In genomic region chr12:13210543-13211190, GRCh38 we compare ENCODE assay signal across 17 cellular contexts. TPM values are rescaled to one million over a fixed set of nuclear protein-coding genes. Genes with fewer than 3 reads are reported as not detected.
DNase-seq lines count a peak whose midpoint lies in the region; ATAC-seq, FAIRE-seq and TF ChIP-seq lines count a peak whose summit lies in the region.
"Had no signal": no experiment of that assay in that cellular context is flagged by ENCODE, and none has a peak within 500 bp of the region (broad histone marks: within the 10 kb centered on the region; RNA-seq: fewer than 3 reads in every experiment).

No MANE protein-coding gene starts in this region.

- intact Hi-C loops in HCT116 (cut with micrococcal nuclease) = loop anchor here (2.0 kb wide), 1 partner anchor 224 kb away; no protein-coding TSS in a partner anchor
- intact Hi-C loops in PC-9 (cut with micrococcal nuclease; ENCODE audit: unreplicated experiment) = loop anchor here (5.0 kb wide), 1 partner anchor 293 kb away; no protein-coding TSS in a partner anchor
- intact Hi-C loops in endothelial cell of umbilical vein (cut with micrococcal nuclease) = loop anchor here (1.0 to 2.0 kb wide), 2 partner anchors 210 to 422 kb away; partner anchors contain the start of gene HEBP1

- H3K4me1 Mint-ChIP-seq in stimulated activated effector memory CD8-positive, alpha-beta T cell treated with anti-CD3 and anti-CD28 coated beads, Interleukin-12 subunit alpha, Interleukin-12 subunit beta, amount 100 ng/mL, for 72 hours = peaks cover 51% of the 10 kb centered on the region
- peaks cover 46% of the 10 kb centered on the region for H3K4me1 Mint-ChIP-seq in activated naive CD4-positive, alpha-beta T cell treated with anti-CD3 and anti-CD28 coated beads, Interleukin-2, amount 10 ng/mL, durations not matched to agents 7 days and 5 days

- no peak overlapping the region for H2BK15ac ChIP-seq in neuronal stem cell (ENCODE audit: low read length)

- no peaks in the 10 kb centered on the region for H4K20me1 ChIP-seq in HCT116 (ENCODE audit: insufficient read depth)
- H4K20me1 ChIP-seq in PC-9 (ENCODE audit: insufficient read depth) = no peaks in the 10 kb centered on the region
- no peaks in the 10 kb centered on the region for H4K20me1 ChIP-seq in endothelial cell of umbilical vein (replicated peaks; ENCODE audit: control insufficient read depth, extremely low read depth, insufficient read depth, low read length)

- POLR2A ChIA-PET in HCT116 (lab: Charles Lee) = interaction anchor here (1.8 to 1.9 kb wide), 2 partner anchors 109 to 111 kb away, joined by 3 to 11 read pairs; no protein-coding TSS in a partner anchor
- POLR2A ChIA-PET in PC-9 (lab: Charles Lee; ENCODE audit: unreplicated experiment) = interaction anchor here (0.5 to 1.5 kb wide), 3 partner anchors 13 to 319 kb away, joined by 3 to 4 read pairs (median 3); partner anchors contain the start of genes EMP1 and GPRC5A
- POLR2A ChIA-PET in endothelial cell of umbilical vein (lab: Charles Lee) = interaction anchor here (0.9 to 1.7 kb wide), 2 partner anchors 10 to 112 kb away, joined by 3 to 5 read pairs; no protein-coding TSS in a partner anchor

- dilution Hi-C loops in endothelial cell of umbilical vein (cut with MboI; ENCODE audit: extremely low pct_ligation_motif_present, low sequenced_read_pairs) = loop anchor here (10.0 kb wide), 1 partner anchor 226 kb away; no protein-coding TSS in a partner anchor

- RAD21 ChIA-PET in HCT116 (lab: Charles Lee; ENCODE audit: low non-redundant PET in 1 of 2, low total read pairs in 2 of 2, uncharacterized antibody in 2 of 2, unreplicated experiment in 2 of 2) = interaction anchor here in 1 of 2 experiments (0.7 to 1.9 kb wide), 3 partner anchors 109 to 812 kb away, joined by 4 to 14 read pairs (median 4); no protein-coding TSS in a partner anchor

- no peak overlapping the region for H2BK12ac ChIP-seq in neuronal stem cell (ENCODE audit: low read length)

- H2BK5ac ChIP-seq in neuronal stem cell (ENCODE audit: low read length) = no peak overlapping the region

- H3K9me3 ChIP-seq in HCT116 (ENCODE audit: control insufficient read depth in 1 of 2, insufficient read depth in 1 of 2, low read depth in 1 of 2, low read length in 2 of 2) = no peaks in the 10 kb centered on the region
- no peaks in the 10 kb centered on the region for H3K9me3 ChIP-seq in PC-9 (ENCODE audit: insufficient read depth, low read depth)
- no peaks in the 10 kb centered on the region for H3K9me3 ChIP-seq in endothelial cell of umbilical vein (replicated peaks; ENCODE audit: control insufficient read depth, insufficient read depth, low read length)
- no peaks in the 10 kb centered on the region for H3K9me3 ChIP-seq in neuronal stem cell (replicated peaks in 1 of 2; ENCODE audit: control insufficient read depth in 2 of 2, insufficient read depth in 1 of 2, low read depth in 1 of 2, low read length in 2 of 2)
- H3K9me3 ChIP-seq: left lung had no signal

- FAIRE-seq in endothelial cell of umbilical vein (lab: Jason Lieb, UNC) = no peak

- H3K9me2 ChIP-seq in HCT116 (ENCODE audit: insufficient read depth) (no peaks in the 10 kb centered on the region), PC-9 (ENCODE audit: insufficient read depth) (no peaks in the 10 kb centered on the region)

- H3K23ac ChIP-seq in neuronal stem cell (ENCODE audit: low read depth, low read length, poor library complexity) = no peak overlapping the region

- TF ChIP-seq POLR2A in HCT116 (IDR thresholded peaks at IDR 0.05; ENCODE audit: borderline replicate concordance, extremely low read depth, insufficient read depth, insufficient read length) (no peak), endothelial cell of umbilical vein (IDR thresholded peaks at IDR 0.05; ENCODE audit: low read depth, low read length) (peak; percentile 5)

- TF ChIP-seq CTCF in HCT116 (IDR thresholded peaks at IDR 0.05 in 2 of 3, conservative IDR thresholded peaks at IDR 0.05 in 1 of 3; ENCODE audit: borderline replicate concordance in 1 of 3, insufficient read depth in 1 of 3, low read depth in 2 of 3, low read length in 2 of 3) = no peak
- TF ChIP-seq CTCF in PC-9 (conservative IDR thresholded peaks at IDR 0.05) = no peak
- TF ChIP-seq CTCF in endothelial cell of umbilical vein (IDR thresholded peaks at IDR 0.05; ENCODE audit: extremely low read depth in 1 of 2, insufficient read depth in 1 of 2, low read depth in 1 of 2, low read length in 2 of 2) = no peak

- no peak overlapping the region for H3K4me3 Mint-ChIP-seq in stimulated activated effector memory CD8-positive, alpha-beta T cell treated with anti-CD3 and anti-CD28 coated beads, Interleukin-12 subunit alpha, Interleukin-12 subunit beta, amount 100 ng/mL, for 72 hours
- H3K4me3 Mint-ChIP-seq in activated naive CD4-positive, alpha-beta T cell treated with anti-CD3 and anti-CD28 coated beads, Interleukin-2, amount 10 ng/mL, durations not matched to agents 7 days and 5 days = no peak overlapping the region
- H3K4me3 Mint-ChIP-seq: GM23338 had no signal

- peaks cover 23% of the 10 kb centered on the region for H3K27me3 Mint-ChIP-seq in activated naive CD4-positive, alpha-beta T cell treated with anti-CD3 and anti-CD28 coated beads, Interleukin-2, amount 10 ng/mL, durations not matched to agents 7 days and 5 days

- no TSS peak for BruUV-seq in HCT116 (replicated peaks; lab: Mats Ljungman, UMichigan)
- BruUV-seq in PC-9 (replicated peaks; lab: Mats Ljungman, UMichigan) = no TSS peak
- no TSS peak for BruUV-seq in endothelial cell of umbilical vein (replicated peaks; lab: Mats Ljungman, UMichigan)

- H3K18ac ChIP-seq in neuronal stem cell (ENCODE audit: low read length) = no peak overlapping the region

- peak overlapping the region; percentile 68 for H3K4me2 ChIP-seq in HCT116 (ENCODE audit: low read length)
- peak overlapping the region; percentile 98 for H3K4me2 ChIP-seq in PC-9
- peak overlapping the region; percentile 25 for H3K4me2 ChIP-seq in endothelial cell of umbilical vein (ENCODE audit: insufficient read depth, low read length)
- H3K4me2 ChIP-seq in neuronal stem cell (ENCODE audit: insufficient read depth, low read length, poor library complexity, severe bottlenecking) = no peak overlapping the region
- H3K4me2 ChIP-seq: GM23338 had no signal

- H2BK120ac ChIP-seq in neuronal stem cell (ENCODE audit: low read depth, low read length) = no peak overlapping the region

- peak overlapping the region; percentile 27 for H3K27ac Mint-ChIP-seq in stimulated activated effector memory CD8-positive, alpha-beta T cell treated with anti-CD3 and anti-CD28 coated beads, Interleukin-12 subunit alpha, Interleukin-12 subunit beta, amount 100 ng/mL, for 72 hours
- H3K27ac Mint-ChIP-seq in activated naive CD4-positive, alpha-beta T cell treated with anti-CD3 and anti-CD28 coated beads, Interleukin-2, amount 10 ng/mL, durations not matched to agents 7 days and 5 days = no peak overlapping the region
- H3K27ac Mint-ChIP-seq: activated T-helper 2 cell treated with anti-CD3 and anti-CD28 coated beads, Interferon-gamma antibody, Interleukin-2, Interleukin-4, amounts not matched to agents 10 μg/mL and 5 μg/mL and 100 μg/mL, durations not matched to agents 14 hours and 24 hours and 36 hours; GM23338 had no signal

- whole genome bisulfite sequencing in neuronal stem cell (ENCODE audit: extremely low coverage in 2 of 2, insufficient read length in 2 of 2, insufficient replicate concordance in 1 of 2), 2 donors = no CpG with 5 or more reads among the region's 3 CpGs

- TF ChIP-seq RAD21 in HCT116 (IDR thresholded peaks at IDR 0.05; ENCODE audit: low read depth) = no peak; the same call in 1 of the 2 replicates

- H3K79me2 ChIP-seq in HCT116 (ENCODE audit: insufficient read depth, low read length) (peaks cover 71% of the 10 kb centered on the region), PC-9 (ENCODE audit: low read depth) (peaks cover 77% of the 10 kb centered on the region), endothelial cell of umbilical vein (ENCODE audit: control insufficient read depth, insufficient read depth, low read length) (peaks cover 71% of the 10 kb centered on the region)
- H3K79me2 ChIP-seq: parathyroid adenoma had no signal

- H4K8ac ChIP-seq in neuronal stem cell (ENCODE audit: low read depth, low read length) = no peak overlapping the region

- CTCF ChIA-PET in HCT116 (lab: Charles Lee) = interaction anchor here (0.7 to 3.8 kb wide), 12 partner anchors 8 to 731 kb away, joined by 3 to 27 read pairs (median 4); no protein-coding TSS in a partner anchor
- CTCF ChIA-PET in PC-9 (lab: Charles Lee) = interaction anchor here (0.5 to 1.8 kb wide), 8 partner anchors 10 to 117 kb away, joined by 3 to 10 read pairs (median 4); partner anchors contain the start of gene EMP1
- CTCF ChIA-PET in endothelial cell of umbilical vein (lab: Charles Lee) = interaction anchor here (0.7 to 9.3 kb wide), 20 partner anchors 8 to 423 kb away, joined by 3 to 159 read pairs (median 13); partner anchors contain the start of genes EMP1, FAM234B and GSG1
- CTCF ChIA-PET in activated naive CD4-positive, alpha-beta T cell treated with anti-CD3 and anti-CD28 coated beads, Interleukin-2, amount 10 ng/mL, durations not matched to agents 7 days and 5 days (lab: Charles Lee) = interaction anchor here (1.1 to 10.1 kb wide), 11 partner anchors 9 to 423 kb away, joined by 3 to 116 read pairs (median 13); partner anchors contain the start of genes FAM234B and GSG1

- H3K79me1 ChIP-seq in neuronal stem cell (ENCODE audit: low read depth, low read length) = no peaks in the 10 kb centered on the region

- H3K36me3 ChIP-seq in HCT116 (ENCODE audit: control insufficient read depth in 1 of 2, insufficient read depth in 2 of 2, low read length in 2 of 2) (peaks cover 0 to 31% of the 10 kb centered on the region in 2 experiments; a peak in 2 of 4 replicates), PC-9 (ENCODE audit: low read depth) (peaks cover 82% of the 10 kb centered on the region), endothelial cell of umbilical vein (ENCODE audit: control insufficient read depth in 2 of 2, extremely low read depth in 1 of 2, insufficient read depth in 2 of 2, low read length in 2 of 2) (peaks cover 31 to 33% of the 10 kb centered on the region in 2 experiments), neuronal stem cell (replicated peaks in 1 of 2; ENCODE audit: control insufficient read depth in 2 of 2, insufficient read depth in 2 of 2, low read length in 2 of 2) (no peaks in the 10 kb centered on the region)

- H3K4ac ChIP-seq in neuronal stem cell (ENCODE audit: low read length) = no peak overlapping the region

- H3K9ac ChIP-seq in HCT116 (ENCODE audit: low read length) = peak overlapping the region; percentile 40
- peak overlapping the region; percentile 4 for H3K9ac ChIP-seq in endothelial cell of umbilical vein (replicated peaks; ENCODE audit: extremely low read depth, insufficient read depth, low read length)
- no peak overlapping the region for H3K9ac ChIP-seq in neuronal stem cell (ENCODE audit: low read depth, low read length, poor library complexity)
- H3K9ac ChIP-seq: parathyroid adenoma had no signal

- H2AK5ac ChIP-seq in neuronal stem cell (ENCODE audit: low read depth, low read length) = no peak overlapping the region

- H3F3A ChIP-seq in PC-9 (ENCODE audit: insufficient read depth, low read depth) = peaks cover 76% of the 10 kb centered on the region

- H3K4me1 ChIP-seq in HCT116 (ENCODE audit: control insufficient read depth in 1 of 2, insufficient read depth in 2 of 2, low read length in 2 of 2) (peaks cover 46 to 66% of the 10 kb centered on the region in 2 experiments), PC-9 (replicated peaks; ENCODE audit: insufficient read depth) (peaks cover 60% of the 10 kb centered on the region), endothelial cell of umbilical vein (ENCODE audit: control insufficient read depth, extremely low read depth, insufficient read depth, low read length) (peaks cover 61% of the 10 kb centered on the region), neuronal stem cell (ENCODE audit: control insufficient read depth in 2 of 2, insufficient read depth in 1 of 2, low read depth in 1 of 2, low read length in 2 of 2) (peaks cover 21 to 41% of the 10 kb centered on the region in 2 donors)
- H3K4me1 ChIP-seq: parathyroid adenoma had no signal

- no peak overlapping the region for H3K14ac ChIP-seq in neuronal stem cell (ENCODE audit: low read length)

- H3K9me1 ChIP-seq in endothelial cell of umbilical vein (replicated peaks; ENCODE audit: control insufficient read depth, extremely low read depth, insufficient read depth, low read length) = no peaks in the 10 kb centered on the region

- H3K27ac ChIP-seq in HCT116 (ENCODE audit: low read depth, low read length) (no peak overlapping the region), PC-9 (peak overlapping the region; percentile 99), endothelial cell of umbilical vein (ENCODE audit: insufficient read depth, low read depth, low read length) (peak overlapping the region; percentile 97), neuronal stem cell (replicated peaks; ENCODE audit: low read length) (no peak overlapping the region)
- H3K27ac ChIP-seq: foreskin keratinocyte, parathyroid adenoma had no signal

- DNase-seq in HCT116 (ENCODE audit: low read depth, low spot score) = no peak
- no peak for DNase-seq in PC-9
- DNase-seq in endothelial cell of umbilical vein (ENCODE audit: low read depth, low spot score) = peak; percentile 46
- DNase-seq in stimulated activated effector memory CD8-positive, alpha-beta T cell treated with anti-CD3 and anti-CD28 coated beads, Interleukin-12 subunit alpha, Interleukin-12 subunit beta, amount 100 ng/mL, for 72 hours (ENCODE audit: low spot score in 2 of 2) = no peak
- no peak for DNase-seq in midbrain (lab: John Stamatoyannopoulos, UW)
- DNase-seq in neuronal stem cell (ENCODE audit: low spot score) = no peak
- no peak for DNase-seq in activated naive CD4-positive, alpha-beta T cell treated with anti-CD3 and anti-CD28 coated beads, Interleukin-2, amount 10 ng/mL, durations not matched to agents 7 days and 5 days
- DNase-seq: amygdala; DMS 273 treated with DMSO at 0.1 percent for 48 hours; effector memory CD8-positive, alpha-beta T cell; left lung; NCI-H2171; stimulated activated CD4-positive, alpha-beta T cell treated with anti-CD3 and anti-CD28 coated beads, Interleukin-4, amount 100 ng/mL, for 1 hour had no signal

- H3K4me3 ChIP-seq in HCT116 (replicated peaks in 1 of 2; ENCODE audit: low read depth in 1 of 2, low read length in 2 of 2) (no peak overlapping the region), PC-9 (no peak overlapping the region), endothelial cell of umbilical vein (replicated peaks in 1 of 3; ENCODE audit: insufficient read depth in 1 of 3, low read depth in 1 of 3, low read length in 3 of 3) (no peak overlapping the region), neuronal stem cell (ENCODE audit: low read length in 2 of 2) (no peak overlapping the region)
- H3K4me3 ChIP-seq: GM23338, left lung had no signal

- no peak overlapping the region for H4K91ac ChIP-seq in neuronal stem cell (ENCODE audit: low read depth, low read length, poor library complexity)

- H2AFZ ChIP-seq in HCT116 (ENCODE audit: low read depth, low read length, poor library complexity, severe bottlenecking) (no peak overlapping the region), PC-9 (no peak overlapping the region), endothelial cell of umbilical vein (ENCODE audit: low read depth, low read length) (no peak overlapping the region), neuronal stem cell (ENCODE audit: low read length) (no peak overlapping the region)

- H3K27me3 ChIP-seq in HCT116 (ENCODE audit: insufficient read depth, low read length) (no peaks in the 10 kb centered on the region), PC-9 (ENCODE audit: insufficient read depth, low read depth) (no peaks in the 10 kb centered on the region), endothelial cell of umbilical vein (ENCODE audit: control insufficient read depth in 2 of 2, insufficient read depth in 2 of 2, low read length in 2 of 2) (no peaks in the 10 kb centered on the region), neuronal stem cell (ENCODE audit: control insufficient read depth in 3 of 3, insufficient read depth in 3 of 3, low read depth in 1 of 3, low read length in 3 of 3) (no peaks in the 10 kb centered on the region)
- H3K27me3 ChIP-seq: foreskin keratinocyte, left lung had no signal

- peaks cover 34% of the 10 kb centered on the region for H3K36me3 Mint-ChIP-seq in stimulated activated effector memory CD8-positive, alpha-beta T cell treated with anti-CD3 and anti-CD28 coated beads, Interleukin-12 subunit alpha, Interleukin-12 subunit beta, amount 100 ng/mL, for 72 hours
- H3K36me3 Mint-ChIP-seq in activated naive CD4-positive, alpha-beta T cell treated with anti-CD3 and anti-CD28 coated beads, Interleukin-2, amount 10 ng/mL, durations not matched to agents 7 days and 5 days = peaks cover 1% of the 10 kb centered on the region

- no peak for ATAC-seq in HCT116
- ATAC-seq in stimulated activated effector memory CD8-positive, alpha-beta T cell treated with anti-CD3 and anti-CD28 coated beads, Interleukin-12 subunit alpha, Interleukin-12 subunit beta, amount 100 ng/mL, for 72 hours = peak; percentile 49
- ATAC-seq: effector memory CD8-positive, alpha-beta T cell; foreskin keratinocyte; GM23338; left lung had no signal

- H3K9me3 Mint-ChIP-seq in stimulated activated effector memory CD8-positive, alpha-beta T cell treated with anti-CD3 and anti-CD28 coated beads, Interleukin-12 subunit alpha, Interleukin-12 subunit beta, amount 100 ng/mL, for 72 hours = no peaks in the 10 kb centered on the region
- no peaks in the 10 kb centered on the region for H3K9me3 Mint-ChIP-seq in activated naive CD4-positive, alpha-beta T cell treated with anti-CD3 and anti-CD28 coated beads, Interleukin-2, amount 10 ng/mL, durations not matched to agents 7 days and 5 days
- H3K9me3 Mint-ChIP-seq: activated T-helper 2 cell treated with anti-CD3 and anti-CD28 coated beads, Interferon-gamma antibody, Interleukin-2, Interleukin-4, amounts not matched to agents 10 μg/mL and 5 μg/mL and 100 μg/mL, durations not matched to agents 14 hours and 24 hours and 36 hours; effector memory CD8-positive, alpha-beta T cell; GM23338 had no signal

RNA-seq across cellular contexts. Expression of gene EMP1, which starts 14.1 kb away (rescaled TPM):
- total RNA-seq in HCT116 (2021; ENCODE audit: unreplicated experiment) = 110 TPM
- 170 and 244 TPM in 2 replicates for polyA plus RNA-seq in HCT116 (2012)
- 542 and 909 TPM in 2 replicates for total RNA-seq in PC-9 (2021)
- 528 and 577 TPM in 2 replicates for total RNA-seq in endothelial cell of umbilical vein
- 265 and 376 TPM in 2 replicates for polyA plus RNA-seq in endothelial cell of umbilical vein
- polyA plus RNA-seq in endothelial cell of umbilical vein (2011; cell fraction: cytosol; rRNA removed) = 212 and 379 TPM in 2 replicates
- polyA plus RNA-seq in endothelial cell of umbilical vein (2011; cell fraction: nucleus; rRNA removed) = 215 and 228 TPM in 2 replicates
- 340 and 403 TPM in 2 replicates for polyA plus RNA-seq in endothelial cell of umbilical vein (2012)
- polyA minus RNA-seq in endothelial cell of umbilical vein = 1,048 and 1,141 TPM in 2 replicates
- 17.4 TPM for polyA minus RNA-seq in endothelial cell of umbilical vein (2011; cell fraction: cytosol; rRNA and poly(A)+ RNA removed)
- polyA minus RNA-seq in endothelial cell of umbilical vein (2011; cell fraction: nucleus; rRNA and poly(A)+ RNA removed) = 246 and 258 TPM in 2 replicates
- 1.8 TPM for polyA plus RNA-seq in neuronal stem cell (2013, experiment 1 of 2)
- 1.7 TPM for polyA plus RNA-seq in neuronal stem cell (2013, experiment 2 of 2)

Comparison
In these comparisons a context has a peak if more than half of its experiments do, and no peak if none do; other contexts are left out.
1. H3K27ac ChIP-seq: peak in PC-9 (single experiment) and endothelial cell of umbilical vein (single experiment); none in HCT116 (single experiment) and neuronal stem cell (single experiment).